In genomic region chr22:31646186-31647019, GRCh38 we compare ENCODE assay signal across 1 cellular context.
TF ChIP-seq lines count a peak whose summit lies in the region.

No MANE protein-coding gene starts in this region.

TF ChIP-seq in HepG2, 621 proteins besides CTCF, POLR2A, EP300 and RAD21 (continued from another document):
- TF ChIP-seq FOXA1 (IDR thresholded peaks at IDR 0.05) (no peak), FOXA1 (CRISPR knock-in tag; IDR thresholded peaks at IDR 0.05) (peak; percentile 28), NR2F6 (IDR thresholded peaks at IDR 0.05) (0 out of 2 replicates have a peak, but pooled peaks have one; percentile 25), NR2F6 (CRISPR knock-in tag; IDR thresholded peaks at IDR 0.05) (no peak), DRAP1 (CRISPR knock-in tag; IDR thresholded peaks at IDR 0.05) (0 out of 2 replicates have a peak, but pooled peaks have one; percentile 17), TBX2 (CRISPR knock-in tag; IDR thresholded peaks at IDR 0.05; ENCODE audit: borderline replicate concordance) (peak; percentile 59), SOX5 (CRISPR knock-in tag; IDR thresholded peaks at IDR 0.05; ENCODE audit: borderline replicate concordance) (peak; percentile 62; the same call in 1 of the 2 replicates), FOSL1 (CRISPR knock-in tag; IDR thresholded peaks at IDR 0.05; ENCODE audit: borderline replicate concordance) (0 out of 2 replicates have a peak, but pooled peaks have one; percentile 42), ZNF275 (CRISPR knock-in tag; IDR thresholded peaks at IDR 0.05; ENCODE audit: borderline replicate concordance) (no peak), CREB1 (IDR thresholded peaks at IDR 0.05) (0 out of 2 replicates have a peak, but pooled peaks have one; percentile 10), CREB1 (CRISPR knock-in tag; IDR thresholded peaks at IDR 0.05) (peak; percentile 66), ASH2L (IDR thresholded peaks at IDR 0.05; ENCODE audit: insufficient read length, low read depth, low read length) (no peak), GATAD2A (CRISPR knock-in tag; IDR thresholded peaks at IDR 0.05) (peak; percentile 51), LBX2 (CRISPR knock-in tag; IDR thresholded peaks at IDR 0.05; ENCODE audit: borderline replicate concordance) (no peak), ZBTB21 (CRISPR knock-in tag; IDR thresholded peaks at IDR 0.05) (peak; percentile 60), RARA (CRISPR knock-in tag; IDR thresholded peaks at IDR 0.05) (peak; percentile 74), HOMEZ (CRISPR knock-in tag; IDR thresholded peaks at IDR 0.05; ENCODE audit: low read depth) (no peak), FOXK2 (IDR thresholded peaks at IDR 0.05) (no peak), TEAD2 (CRISPR knock-in tag; IDR thresholded peaks at IDR 0.05) (no peak), ZNF790 (CRISPR knock-in tag; IDR thresholded peaks at IDR 0.05; ENCODE audit: borderline replicate concordance) (no peak), HMG20A (CRISPR knock-in tag; IDR thresholded peaks at IDR 0.05; ENCODE audit: borderline replicate concordance) (peak; percentile 33; the same call in 1 of the 2 replicates), ZNF256 (CRISPR knock-in tag; conservative IDR thresholded peaks at IDR 0.05) (no peak), RFXAP (CRISPR knock-in tag; IDR thresholded peaks at IDR 0.05; ENCODE audit: borderline replicate concordance) (no peak), SOX6 (IDR thresholded peaks at IDR 0.05) (no peak), SOX6 (CRISPR knock-in tag; IDR thresholded peaks at IDR 0.05) (peak; percentile 16; the same call in 1 of the 2 replicates), ZFP36L1 (CRISPR knock-in tag; IDR thresholded peaks at IDR 0.05) (no peak), ZGPAT (CRISPR knock-in tag; IDR thresholded peaks at IDR 0.05) (0 out of 2 replicates have a peak, but pooled peaks have one; percentile 23), SMARCE1 (IDR thresholded peaks at IDR 0.05; ENCODE audit: borderline replicate concordance) (no peak), BHLHE40 (IDR thresholded peaks at IDR 0.05; ENCODE audit: low read length) (peak; percentile 84), SOX13 (IDR thresholded peaks at IDR 0.05) (no peak), SOX13 (CRISPR knock-in tag; conservative IDR thresholded peaks at IDR 0.05 in 1 of 2, IDR thresholded peaks at IDR 0.05 in 1 of 2) (0 out of 4 replicates have a peak, but pooled peaks of 1 of the 2 experiments have one; percentile 34), TCF7 (IDR thresholded peaks at IDR 0.05; ENCODE audit: low read depth) (peak; percentile 48), ARID5B (CRISPR knock-in tag; IDR thresholded peaks at IDR 0.05) (peak; percentile 61), RFX1 (IDR thresholded peaks at IDR 0.05) (no peak), TEAD3 (CRISPR knock-in tag; optimal IDR thresholded peaks at IDR 0.05; ENCODE audit: borderline replicate concordance) (peak; percentile 31), ETV5 (CRISPR knock-in tag; IDR thresholded peaks at IDR 0.05; ENCODE audit: borderline replicate concordance) (peak; percentile 45; the same call in 1 of the 2 replicates), BCL6 (CRISPR knock-in tag; IDR thresholded peaks at IDR 0.05) (peak; percentile 36; the same call in 1 of the 2 replicates), FOXP4 (CRISPR knock-in tag; IDR thresholded peaks at IDR 0.05) (peak; percentile 46; the same call in 1 of the 2 replicates), ISL2 (CRISPR knock-in tag; IDR thresholded peaks at IDR 0.05) (0 out of 2 replicates have a peak, but pooled peaks have one; percentile 19), ATF3 (CRISPR knock-in tag; IDR thresholded peaks at IDR 0.05) (peak; percentile 45; the same call in 1 of the 2 replicates), ZNF652 (CRISPR knock-in tag; IDR thresholded peaks at IDR 0.05; ENCODE audit: borderline replicate concordance, low read depth) (no peak), FOXK1 (CRISPR knock-in tag; IDR thresholded peaks at IDR 0.05; ENCODE audit: borderline replicate concordance, low read depth) (peak; percentile 42; the same call in 1 of the 2 replicates), ZNF563 (CRISPR knock-in tag; IDR thresholded peaks at IDR 0.05) (no peak), SAP130 (CRISPR knock-in tag; IDR thresholded peaks at IDR 0.05; ENCODE audit: low read depth) (peak; percentile 69), TFE3 (CRISPR knock-in tag; IDR thresholded peaks at IDR 0.05) (peak; percentile 50; the same call in 1 of the 2 replicates), NCOA2 (CRISPR knock-in tag; IDR thresholded peaks at IDR 0.05) (peak; percentile 36; the same call in 1 of the 2 replicates), TBX3 (IDR thresholded peaks at IDR 0.05; ENCODE audit: borderline replicate concordance) (peak; percentile 67; the same call in 1 of the 2 replicates), NR2F1 (CRISPR knock-in tag; IDR thresholded peaks at IDR 0.05) (peak in 1 of 2 experiments; percentile 50; a peak in 2 of 4 replicates), ZEB1 (IDR thresholded peaks at IDR 0.05; ENCODE audit: insufficient replicate concordance, low read depth) (no peak), FOXP1 (IDR thresholded peaks at IDR 0.05) (no peak), FOXP1 (CRISPR knock-in tag; IDR thresholded peaks at IDR 0.05) (peak; percentile 53; the same call in 1 of the 2 replicates), FOXA3 (CRISPR knock-in tag; IDR thresholded peaks at IDR 0.05) (peak; percentile 10; the same call in 1 of the 2 replicates)
